Comparison of ENCODE assay signal across 7 cellular contexts in genomic region chr13:27208514-27208913, GRCh38.
"Had no signal": no experiment of that assay in that cellular context is flagged by ENCODE, and none has a peak within 500 bp of the region (broad histone marks: within the 10 kb centered on the region; RNA-seq: fewer than 3 reads in every experiment).

No MANE protein-coding gene starts in this region.

- H3K9me3 Mint-ChIP-seq: IgD-negative memory B cell had no signal

- DNase-seq: IMR-90, KBM-7, KG1 had no signal

- H3K4me1 Mint-ChIP-seq: IgD-negative memory B cell had no signal

- H3K4me3 ChIP-seq: K562 had no signal

- H3K27ac ChIP-seq: HL-60, KMS-11 had no signal

- H3K4me3 Mint-ChIP-seq: IgD-negative memory B cell had no signal

- H3K27ac Mint-ChIP-seq: IgD-negative memory B cell had no signal
